ENCODE assay signal across 1 cellular context in genomic region chr4:158459085-158459820, GRCh38.
TF ChIP-seq lines count a peak whose summit lies in the region.

No MANE protein-coding gene starts in this region.

TF ChIP-seq in K562, 482 proteins besides CTCF, POLR2A, EP300 and RAD21 (continued from another document):
- TF ChIP-seq C11orf30 (IDR thresholded peaks at IDR 0.05; ENCODE audit: low read depth): peak; percentile 72
- TF ChIP-seq MAFG (tag; conservative IDR thresholded peaks at IDR 0.05): peak; percentile 74
- peak; percentile 42; the same call in 1 of the 2 replicates for TF ChIP-seq MAFK (IDR thresholded peaks at IDR 0.05; ENCODE audit: low read length)
- TF ChIP-seq E2F5 (CRISPR knock-in tag; IDR thresholded peaks at IDR 0.05): no peak
- 0 out of 4 replicates have a peak, but pooled peaks of 1 of the 2 experiments have one; percentile 26 for TF ChIP-seq RCOR1 (IDR thresholded peaks at IDR 0.05; ENCODE audit: borderline replicate concordance in 1 of 2, low read depth in 2 of 2, low read length in 2 of 2)
- TF ChIP-seq ZNF696 (CRISPR knock-in tag; conservative IDR thresholded peaks at IDR 0.05): no peak
- TF ChIP-seq ELK1 (CRISPR knock-in tag; IDR thresholded peaks at IDR 0.05): no peak
